In the genomic region with DNA sequence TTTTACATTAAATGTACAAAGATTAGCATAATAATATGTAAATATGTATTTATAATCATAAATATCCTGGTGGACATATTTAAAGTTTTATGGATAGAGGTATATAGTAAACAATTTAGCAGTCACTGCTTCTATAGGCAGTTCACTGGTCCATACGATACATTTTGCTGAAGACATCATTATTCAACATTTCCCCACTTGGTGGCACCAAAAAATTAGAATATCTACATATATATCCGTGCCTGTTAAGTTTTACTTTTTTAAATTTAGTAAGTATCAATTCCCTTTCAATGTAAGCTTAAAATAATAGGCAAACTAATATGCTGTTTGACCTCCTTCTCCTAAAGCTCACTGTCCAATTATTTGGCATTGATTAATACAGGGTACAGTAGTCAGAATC, we compare ENCODE assay signal across 8 cellular contexts.
DNase-seq lines count a peak whose midpoint lies in the region; ATAC-seq and TF ChIP-seq lines count a peak whose summit lies in the region.

No MANE protein-coding gene starts in this region.

- H3K27me3 Mint-ChIP-seq in T-helper 2 cell treated with Interferon-gamma antibody and Interleukin-4, amounts not matched to agents 5 μg/mL and 100 μg/mL, for 36 hours (ENCODE audit: low read depth) = no peaks in the 10 kb centered on the region

- no peaks in the 10 kb centered on the region for H3K9me2 ChIP-seq in HCT116 (ENCODE audit: insufficient read depth)

- no peaks in the 10 kb centered on the region; the same call in none of the 2 replicates for H3K36me3 ChIP-seq in GM06990 (ENCODE audit: control insufficient read depth, insufficient read depth, low read length)
- H3K36me3 ChIP-seq in HCT116 (ENCODE audit: control insufficient read depth in 1 of 2, insufficient read depth in 2 of 2, low read length in 2 of 2) = no peaks in the 10 kb centered on the region

- no peak overlapping the region for H3K27ac Mint-ChIP-seq in T-helper 2 cell treated with Interferon-gamma antibody and Interleukin-4, amounts not matched to agents 5 μg/mL and 100 μg/mL, for 36 hours

- no peaks in the 10 kb centered on the region for H3K4me1 Mint-ChIP-seq in T-helper 2 cell treated with Interferon-gamma antibody and Interleukin-4, amounts not matched to agents 5 μg/mL and 100 μg/mL, for 36 hours (ENCODE audit: low read depth)

- no peak for TF ChIP-seq POLR2A in HCT116 (IDR thresholded peaks at IDR 0.05; ENCODE audit: borderline replicate concordance, extremely low read depth, insufficient read depth, insufficient read length)

- no peaks in the 10 kb centered on the region for H3K9me3 ChIP-seq in HCT116 (ENCODE audit: control insufficient read depth in 1 of 2, insufficient read depth in 1 of 2, low read depth in 1 of 2, low read length in 2 of 2)

- no peak overlapping the region for H3K4me3 Mint-ChIP-seq in T-helper 2 cell treated with Interferon-gamma antibody and Interleukin-4, amounts not matched to agents 5 μg/mL and 100 μg/mL, for 36 hours

- ATAC-seq in HCT116 = no peak
- ATAC-seq in left colon = peak; percentile 42

- H3K9me3 Mint-ChIP-seq in T-helper 2 cell treated with Interferon-gamma antibody and Interleukin-4, amounts not matched to agents 5 μg/mL and 100 μg/mL, for 36 hours = no peaks in the 10 kb centered on the region

- H2AFZ ChIP-seq in HCT116 (ENCODE audit: low read depth, low read length, poor library complexity, severe bottlenecking) = no peak overlapping the region

- TF ChIP-seq CTCF in GM06990 (IDR thresholded peaks at IDR 0.05; ENCODE audit: insufficient read depth, low read length, poor library complexity, severe bottlenecking) = peak; percentile 19
- TF ChIP-seq CTCF in HCT116 (IDR thresholded peaks at IDR 0.05 in 2 of 3, conservative IDR thresholded peaks at IDR 0.05 in 1 of 3; ENCODE audit: borderline replicate concordance in 1 of 3, insufficient read depth in 1 of 3, low read depth in 2 of 3, low read length in 2 of 3) = no peak; a peak in 1 of 6 replicates

- H3K4me1 ChIP-seq in HCT116 (ENCODE audit: control insufficient read depth in 1 of 2, insufficient read depth in 2 of 2, low read length in 2 of 2) = no peaks in the 10 kb centered on the region

- H3K4me3 ChIP-seq in GM06990 (replicated peaks; ENCODE audit: low read depth, low read length) (no peak overlapping the region), HCT116 (replicated peaks in 1 of 2; ENCODE audit: low read depth in 1 of 2, low read length in 2 of 2) (no peak overlapping the region)

- H3K9ac ChIP-seq in HCT116 (ENCODE audit: low read length) = no peak overlapping the region

- no peaks in the 10 kb centered on the region for H3K79me2 ChIP-seq in HCT116 (ENCODE audit: insufficient read depth, low read length)

- H3K27ac ChIP-seq in HCT116 (ENCODE audit: low read depth, low read length) = no peak overlapping the region

- peaks cover 1% of the 10 kb centered on the region for H3K36me3 Mint-ChIP-seq in T-helper 2 cell treated with Interferon-gamma antibody and Interleukin-4, amounts not matched to agents 5 μg/mL and 100 μg/mL, for 36 hours (ENCODE audit: low read depth)

- DNase-seq in GM06990 (ENCODE audit: extremely low read depth, insufficient read length) = no peak
- no peak for DNase-seq in HCT116 (ENCODE audit: low read depth, low spot score)
- peak; percentile 25 for DNase-seq in NCI-H69 (lab: John Stamatoyannopoulos, UW)
- no peak for DNase-seq in left colon
- DNase-seq in T-helper 2 cell treated with Interferon-gamma antibody and Interleukin-4, amounts not matched to agents 5 μg/mL and 100 μg/mL, for 36 hours (ENCODE audit: low spot score) = no peak
- DNase-seq in activated gamma-delta T cell (lab: John Stamatoyannopoulos, UW) = no peak
- DNase-seq in NCI-H2081 treated with DMSO at 0.1 percent for 48 hours (lab: John Stamatoyannopoulos, UW) = no peak
- DNase-seq in COLO668 (lab: John Stamatoyannopoulos, UW; ENCODE audit: unreplicated experiment) = no peak

- no peaks in the 10 kb centered on the region for H4K20me1 ChIP-seq in HCT116 (ENCODE audit: insufficient read depth)

- no TSS peak for BruUV-seq in HCT116 (replicated peaks; lab: Mats Ljungman, UMichigan)

- POLR2A ChIA-PET in HCT116 (lab: Charles Lee) = no interaction called here

- intact Hi-C loops in HCT116 (cut with micrococcal nuclease) = no loop called here
- intact Hi-C loops in left colon (cut with DNase I, micrococcal nuclease) = no loop called here

- TF ChIP-seq RAD21 in HCT116 (IDR thresholded peaks at IDR 0.05; ENCODE audit: low read depth) = peak; percentile 32; the same call in 1 of the 2 replicates

- H3K27me3 ChIP-seq in GM06990 (replicated peaks; ENCODE audit: control insufficient read depth, insufficient read depth, low read length) (no peaks in the 10 kb centered on the region), HCT116 (ENCODE audit: insufficient read depth, low read length) (no peaks in the 10 kb centered on the region)

- H3K4me2 ChIP-seq in HCT116 (ENCODE audit: low read length) = no peak overlapping the region

- CTCF ChIA-PET in HCT116 (lab: Charles Lee) = interaction anchor here (1.6 kb wide), 1 partner anchor 375 kb away, joined by 7 read pairs; no protein-coding TSS in a partner anchor

- RAD21 ChIA-PET in HCT116 (lab: Charles Lee; ENCODE audit: low non-redundant PET in 1 of 2, low total read pairs in 2 of 2, uncharacterized antibody in 2 of 2, unreplicated experiment in 2 of 2) = no interaction called here

TF ChIP-seq in HCT116, 20 proteins besides CTCF, POLR2A, EP300 and RAD21:
- no peak for TF ChIP-seq YY1 (IDR thresholded peaks at IDR 0.05; ENCODE audit: extremely low read depth, insufficient replicate concordance, low read depth, low read length)
- TF ChIP-seq ZNF274 (IDR thresholded peaks at IDR 0.05; ENCODE audit: low read depth, low read length) = no peak
- TF ChIP-seq SRF (IDR thresholded peaks at IDR 0.05; ENCODE audit: low read depth) = no peak
- TF ChIP-seq, protein P1, sequence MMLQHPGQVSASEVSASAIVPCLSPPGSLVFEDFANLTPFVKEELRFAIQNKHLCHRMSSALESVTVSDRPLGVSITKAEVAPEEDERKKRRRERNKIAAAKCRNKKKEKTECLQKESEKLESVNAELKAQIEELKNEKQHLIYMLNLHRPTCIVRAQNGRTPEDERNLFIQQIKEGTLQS (IDR thresholded peaks at IDR 0.05) = no peak
- no peak for TF ChIP-seq EZH2phosphoT487 (IDR thresholded peaks at IDR 0.05; ENCODE audit: borderline replicate concordance)
- no peak for TF ChIP-seq CEBPB (IDR thresholded peaks at IDR 0.05; ENCODE audit: low read depth)
- no peak for TF ChIP-seq SIN3A (IDR thresholded peaks at IDR 0.05; ENCODE audit: low read depth)
- no peak for TF ChIP-seq JUND (IDR thresholded peaks at IDR 0.05)
- TF ChIP-seq FOSL1 (IDR thresholded peaks at IDR 0.05; ENCODE audit: low read depth) = no peak
- TF ChIP-seq EGR1 (IDR thresholded peaks at IDR 0.05; ENCODE audit: low read depth) = no peak
